17 cellular contexts compared by ENCODE assay signal in genomic region chr4:72864898-72865297, GRCh38.
A peak's percentile ranks its signal among the peaks of the same experiment; 100 is the strongest.
DNase-seq lines count a peak whose midpoint lies in the region; ATAC-seq lines count a peak whose summit lies in the region.
"Had no signal": no experiment of that assay in that cellular context is flagged by ENCODE, and none has a peak within 500 bp of the region (broad histone marks: within the 10 kb centered on the region; RNA-seq: fewer than 3 reads in every experiment).

No MANE protein-coding gene starts in this region.

- H3K27me3 Mint-ChIP-seq in activated CD4-positive, alpha-beta T cell treated with anti-CD3 and anti-CD28 coated beads for 36 hours = peaks cover 7% of the 10 kb centered on the region
- no peaks in the 10 kb centered on the region for H3K27me3 Mint-ChIP-seq in activated CD4-positive, alpha-beta T cell treated with anti-CD3 and anti-CD28 coated beads, Interleukin-2, amount 10 ng/mL, durations not matched to agents 24 days and 14 days
- peaks cover 6% of the 10 kb centered on the region for H3K27me3 Mint-ChIP-seq in activated T-cell treated with anti-CD3 and anti-CD28 coated beads, Interleukin-2, amount 50 U/mL, for 72 hours (ENCODE audit: low read depth)
- H3K27me3 Mint-ChIP-seq in activated naive CD8-positive, alpha-beta T cell = peaks cover 4% of the 10 kb centered on the region
- H3K27me3 Mint-ChIP-seq in activated naive CD8-positive, alpha-beta T cell treated with anti-CD3 and anti-CD28 coated beads for 36 hours = no peaks in the 10 kb centered on the region
- H3K27me3 Mint-ChIP-seq: CD4-positive, alpha-beta T cell had no signal

- POLR2A ChIA-PET in activated CD4-positive, alpha-beta T cell treated with anti-CD3 and anti-CD28 coated beads for 36 hours (lab: Charles Lee) = no interaction called here

- DNase-seq in activated CD4-positive, alpha-beta T cell treated with anti-CD3 and anti-CD28 coated beads for 36 hours = no peak
- no peak for DNase-seq in activated CD4-positive, alpha-beta T cell treated with anti-CD3 and anti-CD28 coated beads, Interleukin-2, amount 10 ng/mL, durations not matched to agents 24 days and 14 days
- DNase-seq in activated T-cell treated with anti-CD3 and anti-CD28 coated beads, Interleukin-2, amount 50 U/mL, for 72 hours = no peak
- no peak for DNase-seq in activated T-cell treated with anti-CD3 and anti-CD28 coated beads, Interleukin-2, amount 50 U/mL, for 1 hour
- DNase-seq in activated naive CD8-positive, alpha-beta T cell treated with anti-CD3 and anti-CD28 coated beads for 36 hours = no peak
- DNase-seq: BE2C; CD4-positive, alpha-beta T cell; CD8-positive, alpha-beta memory T cell; DMS 273 treated with DMSO at 0.1 percent for 48 hours; DMS79; H9 had no signal

- peak; percentile 61 for ATAC-seq in activated CD4-positive, alpha-beta T cell treated with anti-CD3 and anti-CD28 coated beads for 36 hours
- ATAC-seq in activated T-cell treated with anti-CD3 and anti-CD28 coated beads, Interleukin-2, amount 50 U/mL, for 72 hours (replicated peaks in 1 of 2) = peak; percentile 45 to 49
- ATAC-seq in HG02884 (IDR thresholded peaks at IDR 0.05; ENCODE audit: unreplicated experiment) = no peak
- ATAC-seq in GM19324 (IDR thresholded peaks at IDR 0.05; ENCODE audit: low FRiP score, unreplicated experiment) = no peak
- ATAC-seq: GM23338, HCT116 had no signal

- CTCF ChIA-PET in activated CD4-positive, alpha-beta T cell treated with anti-CD3 and anti-CD28 coated beads for 36 hours (lab: Charles Lee) = no interaction called here

- intact Hi-C loops in activated CD4-positive, alpha-beta T cell treated with anti-CD3 and anti-CD28 coated beads for 36 hours (cut with DNase I, micrococcal nuclease) = no loop called here
- intact Hi-C loops in activated CD4-positive, alpha-beta T cell treated with anti-CD3 and anti-CD28 coated beads, Interleukin-2, amount 10 ng/mL, durations not matched to agents 24 days and 14 days (cut with micrococcal nuclease) = no loop called here

- H3K27ac Mint-ChIP-seq in activated CD4-positive, alpha-beta T cell treated with anti-CD3 and anti-CD28 coated beads for 36 hours = peak overlapping the region; percentile 32
- no peak overlapping the region for H3K27ac Mint-ChIP-seq in activated CD4-positive, alpha-beta T cell treated with anti-CD3 and anti-CD28 coated beads, Interleukin-2, amount 10 ng/mL, durations not matched to agents 24 days and 14 days
- H3K27ac Mint-ChIP-seq in activated T-cell treated with anti-CD3 and anti-CD28 coated beads, Interleukin-2, amount 50 U/mL, for 72 hours = no peak overlapping the region
- H3K27ac Mint-ChIP-seq in activated naive CD8-positive, alpha-beta T cell = peak overlapping the region; percentile 5
- H3K27ac Mint-ChIP-seq in activated naive CD8-positive, alpha-beta T cell treated with anti-CD3 and anti-CD28 coated beads for 36 hours = no peak overlapping the region
- H3K27ac Mint-ChIP-seq: CD14-positive monocyte; CD4-positive, alpha-beta T cell; CD8-positive, alpha-beta memory T cell; GM23338; H9 had no signal

- H3K36me3 Mint-ChIP-seq in activated CD4-positive, alpha-beta T cell treated with anti-CD3 and anti-CD28 coated beads for 36 hours (ENCODE audit: low read depth) = no peaks in the 10 kb centered on the region
- H3K36me3 Mint-ChIP-seq in activated CD4-positive, alpha-beta T cell treated with anti-CD3 and anti-CD28 coated beads, Interleukin-2, amount 10 ng/mL, durations not matched to agents 24 days and 14 days (ENCODE audit: low read depth) = no peaks in the 10 kb centered on the region
- peaks cover 0 to 3% of the 10 kb centered on the region in 2 donors for H3K36me3 Mint-ChIP-seq in activated T-cell treated with anti-CD3 and anti-CD28 coated beads, Interleukin-2, amount 50 U/mL, for 72 hours (ENCODE audit: insufficient read depth in 2 of 2)
- H3K36me3 Mint-ChIP-seq in activated naive CD8-positive, alpha-beta T cell = no peaks in the 10 kb centered on the region
- H3K36me3 Mint-ChIP-seq in activated naive CD8-positive, alpha-beta T cell treated with anti-CD3 and anti-CD28 coated beads for 36 hours = no peaks in the 10 kb centered on the region
- H3K36me3 Mint-ChIP-seq: CD14-positive monocyte; CD8-positive, alpha-beta memory T cell had no signal

- H3K9me3 Mint-ChIP-seq in activated CD4-positive, alpha-beta T cell treated with anti-CD3 and anti-CD28 coated beads for 36 hours (ENCODE audit: low read depth) = peaks cover 5% of the 10 kb centered on the region
- peaks cover 7% of the 10 kb centered on the region for H3K9me3 Mint-ChIP-seq in activated CD4-positive, alpha-beta T cell treated with anti-CD3 and anti-CD28 coated beads, Interleukin-2, amount 10 ng/mL, durations not matched to agents 24 days and 14 days
- H3K9me3 Mint-ChIP-seq in activated T-cell treated with anti-CD3 and anti-CD28 coated beads, Interleukin-2, amount 50 U/mL, for 72 hours = peaks cover 0 to 3% of the 10 kb centered on the region in 2 donors
- H3K9me3 Mint-ChIP-seq in activated naive CD8-positive, alpha-beta T cell (ENCODE audit: low read depth) = no peaks in the 10 kb centered on the region
- peaks cover 5% of the 10 kb centered on the region for H3K9me3 Mint-ChIP-seq in activated naive CD8-positive, alpha-beta T cell treated with anti-CD3 and anti-CD28 coated beads for 36 hours

- no peak overlapping the region for H3K4me3 Mint-ChIP-seq in activated CD4-positive, alpha-beta T cell treated with anti-CD3 and anti-CD28 coated beads for 36 hours
- H3K4me3 Mint-ChIP-seq in activated CD4-positive, alpha-beta T cell treated with anti-CD3 and anti-CD28 coated beads, Interleukin-2, amount 10 ng/mL, durations not matched to agents 24 days and 14 days = no peak overlapping the region
- no peak overlapping the region for H3K4me3 Mint-ChIP-seq in activated T-cell treated with anti-CD3 and anti-CD28 coated beads, Interleukin-2, amount 50 U/mL, for 72 hours
- H3K4me3 Mint-ChIP-seq in activated naive CD8-positive, alpha-beta T cell = no peak overlapping the region
- H3K4me3 Mint-ChIP-seq in activated naive CD8-positive, alpha-beta T cell treated with anti-CD3 and anti-CD28 coated beads for 36 hours = no peak overlapping the region
- H3K4me3 Mint-ChIP-seq: CD14-positive monocyte; CD4-positive, alpha-beta T cell; CD8-positive, alpha-beta memory T cell; GM23338; H9 had no signal

- peaks cover 8% of the 10 kb centered on the region for H3K4me1 Mint-ChIP-seq in activated CD4-positive, alpha-beta T cell treated with anti-CD3 and anti-CD28 coated beads for 36 hours
- no peaks in the 10 kb centered on the region for H3K4me1 Mint-ChIP-seq in activated CD4-positive, alpha-beta T cell treated with anti-CD3 and anti-CD28 coated beads, Interleukin-2, amount 10 ng/mL, durations not matched to agents 24 days and 14 days
- H3K4me1 Mint-ChIP-seq in activated T-cell treated with anti-CD3 and anti-CD28 coated beads, Interleukin-2, amount 50 U/mL, for 72 hours (ENCODE audit: low read depth) = no peaks in the 10 kb centered on the region
- no peaks in the 10 kb centered on the region for H3K4me1 Mint-ChIP-seq in activated naive CD8-positive, alpha-beta T cell (ENCODE audit: low read depth)
- peaks cover 5% of the 10 kb centered on the region for H3K4me1 Mint-ChIP-seq in activated naive CD8-positive, alpha-beta T cell treated with anti-CD3 and anti-CD28 coated beads for 36 hours
- H3K4me1 Mint-ChIP-seq: CD14-positive monocyte; CD8-positive, alpha-beta memory T cell; GM23338; H9 had no signal

Comparison
In these comparisons a context has a peak if more than half of its experiments do, and no peak if none do; other contexts are left out.
1. H3K27ac Mint-ChIP-seq: peak in activated CD4-positive, alpha-beta T cell treated with anti-CD3 and anti-CD28 coated beads for 36 hours (single experiment) and activated naive CD8-positive, alpha-beta T cell (single experiment); none in activated CD4-positive, alpha-beta T cell treated with anti-CD3 and anti-CD28 coated beads, Interleukin-2, amount 10 ng/mL, durations not matched to agents 24 days and 14 days (single experiment), activated T-cell treated with anti-CD3 and anti-CD28 coated beads, Interleukin-2, amount 50 U/mL, for 72 hours (single experiment) and activated naive CD8-positive, alpha-beta T cell treated with anti-CD3 and anti-CD28 coated beads for 36 hours (single experiment).
2. ATAC-seq: peak in activated CD4-positive, alpha-beta T cell treated with anti-CD3 and anti-CD28 coated beads for 36 hours (single experiment) and activated T-cell treated with anti-CD3 and anti-CD28 coated beads, Interleukin-2, amount 50 U/mL, for 72 hours (2 of 2); none in HG02884 (single experiment) and GM19324 (single experiment).